9 cellular contexts compared by ENCODE assay signal in genomic region chr2:219104107-219105050, GRCh38. TPM values are rescaled to one million over a fixed set of nuclear protein-coding genes. Genes with fewer than 3 reads are reported as not detected.
DNase-seq lines count a peak whose midpoint lies in the region; ATAC-seq and TF ChIP-seq lines count a peak whose summit lies in the region.
"Had no signal": no experiment of that assay in that cellular context is flagged by ENCODE, and none has a peak within 500 bp of the region (broad histone marks: within the 10 kb centered on the region; RNA-seq: fewer than 3 reads in every experiment).

No MANE protein-coding gene starts in this region.

- H3K9me2 ChIP-seq in GM23248 (ENCODE audit: insufficient read depth): no peaks in the 10 kb centered on the region

- 24 to 34% methylated on average over 4 of the region's 4 CpGs for WGBS in GM23248 (ENCODE audit: low coverage in 1 of 2, low lambda C conversion rate in 2 of 2, missing lambda C conversion rate in 2 of 2), 2 experiments
- WGBS in body of pancreas, 2 donors: 58 to 62% methylated on average over 4 of the region's 4 CpGs
- WGBS in lung, 2 donors: 79 to 88% methylated on average over 4 of the region's 4 CpGs

- peaks cover 10% of the 10 kb centered on the region for H3K4me1 ChIP-seq in GM23248 (ENCODE audit: insufficient read depth)
- H3K4me1 ChIP-seq in body of pancreas: no peaks in the 10 kb centered on the region
- H3K4me1 ChIP-seq in lung (ENCODE audit: control insufficient read depth in 2 of 2, insufficient read depth in 2 of 2, low read length in 2 of 2): peaks cover 2 to 18% of the 10 kb centered on the region in 2 donors

- no peaks in the 10 kb centered on the region for H3K9me3 ChIP-seq in GM23248 (ENCODE audit: low read depth)
- H3K9me3 ChIP-seq in body of pancreas: no peaks in the 10 kb centered on the region
- no peaks in the 10 kb centered on the region for H3K9me3 ChIP-seq in lung (ENCODE audit: control insufficient read depth in 2 of 2, insufficient read depth in 1 of 2, low read length in 1 of 2)
- H3K9me3 ChIP-seq: BLaER1 treated with 17β-estradiol and CSF1 and Interleukin-3, amounts not matched to agents 10 nM and 100 nM had no signal

- no peak overlapping the region for H3K4me2 ChIP-seq in GM23248 (ENCODE audit: unreplicated experiment)

- H3K27me3 ChIP-seq in GM23248 (replicated peaks; ENCODE audit: insufficient read depth) (no peaks in the 10 kb centered on the region), body of pancreas (no peaks in the 10 kb centered on the region), lung (ENCODE audit: control insufficient read depth, insufficient read depth) (no peaks in the 10 kb centered on the region)
- H3K27me3 ChIP-seq: BLaER1 treated with 17β-estradiol and CSF1 and Interleukin-3, amounts not matched to agents 10 nM and 100 nM had no signal

- peak in 2 of 3 experiments; percentile 14 to 58 for DNase-seq in NCI-H1417 (lab: John Stamatoyannopoulos, UW)
- DNase-seq in NCI-H1417 treated with DMSO at 0.1 percent for 48 hours (lab: John Stamatoyannopoulos, UW): no peak
- DNase-seq in GM23248: peak; percentile 53
- peak; percentile 44 for DNase-seq in NCI-H748 treated with DMSO at 0.1 percent for 48 hours (lab: John Stamatoyannopoulos, UW)
- DNase-seq in body of pancreas: peak in 1 of 4 donors; percentile 32
- DNase-seq in lung (ENCODE audit: low spot score): no peak
- no peak for DNase-seq in amniotic stem cell (lab: John Stamatoyannopoulos, UW)
- DNase-seq in T1000 (lab: John Stamatoyannopoulos, UW): no peak

- H3K36me3 ChIP-seq in GM23248 (ENCODE audit: low read depth) (no peaks in the 10 kb centered on the region), body of pancreas (replicated peaks in 1 of 2; ENCODE audit: insufficient read depth in 1 of 2, low read depth in 2 of 2) (no peaks in the 10 kb centered on the region), lung (ENCODE audit: control insufficient read depth in 2 of 2, insufficient read depth in 2 of 2, low read length in 2 of 2) (peaks cover 0 to 1% of the 10 kb centered on the region in 2 donors)

- in situ Hi-C loops in GM23248 (cut with MboI): no loop called here

- H3K27ac ChIP-seq in GM23248 (no peak overlapping the region), body of pancreas (no peak overlapping the region), lung (ENCODE audit: low read depth in 1 of 2, low read length in 1 of 2) (no peak overlapping the region)
- H3K27ac ChIP-seq: BLaER1 treated with 17β-estradiol and CSF1 and Interleukin-3, amounts not matched to agents 10 nM and 100 nM had no signal

- no peaks in the 10 kb centered on the region for H3K79me2 ChIP-seq in GM23248 (ENCODE audit: insufficient read depth)

- intact Hi-C loops in body of pancreas (cut with DNase I): no loop called here

- no peak overlapping the region for H3K4me3 ChIP-seq in GM23248
- no peak overlapping the region for H3K4me3 ChIP-seq in body of pancreas
- H3K4me3 ChIP-seq in lung: no peak overlapping the region
- H3K4me3 ChIP-seq: BLaER1 treated with 17β-estradiol and CSF1 and Interleukin-3, amounts not matched to agents 10 nM and 100 nM had no signal

- H3F3A ChIP-seq in GM23248 (ENCODE audit: insufficient read depth): peaks cover 15% of the 10 kb centered on the region

- H3K9ac ChIP-seq in GM23248: no peak overlapping the region
- H3K9ac ChIP-seq: BLaER1 treated with 17β-estradiol and CSF1 and Interleukin-3, amounts not matched to agents 10 nM and 100 nM had no signal

- peak; percentile 48 for ATAC-seq in body of pancreas
- ATAC-seq in lung (ENCODE audit: insufficient read depth, low FRiP score): no peak

- no peak overlapping the region for H2AFZ ChIP-seq in GM23248

- H4K20me1 ChIP-seq in GM23248 (ENCODE audit: insufficient read depth): no peaks in the 10 kb centered on the region

- TF ChIP-seq CTCF in body of pancreas (IDR thresholded peaks at IDR 0.05): peak; percentile 59 to 73 (median 68)
- TF ChIP-seq CTCF in lung (IDR thresholded peaks at IDR 0.05; ENCODE audit: control extremely low read depth, extremely low read depth): peak; percentile 43

- TF ChIP-seq POLR2A in body of pancreas (IDR thresholded peaks at IDR 0.05): no peak

RNA-seq across cellular contexts. Expression of gene IHH, which starts 43.7 kb away (rescaled TPM):
- total RNA-seq in GM23248 (2014; rRNA removed; shearing (Covaris generic)): not detected in 2 replicates
- polyA plus RNA-seq in GM23248 (2016; fragmentation: Nextera tagmentation; extraction: Ambion mirVana): not detected in 2 replicates
- total RNA-seq in body of pancreas: 1 to 10 TPM in 1 of 2 donors, not detected in 1; 1.0 TPM
- 1 to 10 TPM; 2.2 to 4.4 TPM for total RNA-seq in lung
- polyA plus RNA-seq in lung: 1 to 10 TPM in 1 of 2 donors, under 1 TPM in 1; 0.55 to 1.8 TPM

RNA-seq across cellular contexts. Expression of gene NHEJ1, which starts 56.2 kb away (rescaled TPM):
- 8.3 and 16.1 TPM in 2 replicates for total RNA-seq in GM23248 (2014; rRNA removed; shearing (Covaris generic))
- 8.3 and 10.5 TPM in 2 replicates for polyA plus RNA-seq in GM23248 (2016; fragmentation: Nextera tagmentation; extraction: Ambion mirVana)
- total RNA-seq in body of pancreas: 1 to 10 TPM; 8.9 to 9.3 TPM
- 10 to 100 TPM; 13.3 to 21.1 TPM for total RNA-seq in lung
- polyA plus RNA-seq in lung: 10 to 100 TPM in 1 of 2 donors, 1 to 10 TPM in 1; 8.4 to 11.7 TPM

Comparison
In these comparisons a context has a peak if more than half of its experiments do, and no peak if none do; other contexts are left out.
1. DNase-seq: peak in NCI-H1417 (2 of 3), GM23248 (single experiment) and NCI-H748 treated with DMSO at 0.1 percent for 48 hours (single experiment); none in NCI-H1417 treated with DMSO at 0.1 percent for 48 hours (single experiment), lung (single experiment), amniotic stem cell (single experiment) and T1000 (single experiment).